6 cellular contexts compared by ENCODE assay signal in genomic region chr15:24259106-24259505, GRCh38.
DNase-seq lines count a peak whose midpoint lies in the region; TF ChIP-seq lines count a peak whose summit lies in the region.
"Not testable (repeated sequence)": the region's sequence is repeated elsewhere in the genome, so short reads cannot be mapped to it uniquely, and the experiment has no call there.

No MANE protein-coding gene starts in this region.

- not testable (repeated sequence) for TF ChIP-seq CTCF in LNCaP clone FGC (IDR thresholded peaks at IDR 0.05; ENCODE audit: control insufficient read depth, extremely low read depth, insufficient read depth)

- H3K27ac ChIP-seq in cingulate gyrus (ENCODE audit: low read depth, low read length) (peak overlapping the region; percentile 83), temporal lobe (ENCODE audit: low read depth, low read length) (peak overlapping the region; percentile 66)

- not testable (repeated sequence) for H3K4me3 ChIP-seq in LNCaP clone FGC (ENCODE audit: low read depth, low read length)

- peak; percentile 17 for DNase-seq in LNCaP clone FGC (ENCODE audit: low read depth)
- peak; percentile 63 for DNase-seq in globus pallidus (ENCODE audit: low spot score)
- peak; percentile 51 for DNase-seq in medulla oblongata (ENCODE audit: extremely low spot score)
- peak; percentile 33 for DNase-seq in putamen (ENCODE audit: low spot score)
